Comparison of ENCODE assay signal across 8 cellular contexts in genomic region chrX:112851161-112851779, GRCh38. TPM values are rescaled to one million over a fixed set of nuclear protein-coding genes. Genes with fewer than 3 reads are reported as not detected.
DNase-seq lines count a peak whose midpoint lies in the region; ATAC-seq lines count a peak whose summit lies in the region.

No MANE protein-coding gene starts in this region.

- intact Hi-C loops in posterior vena cava (cut with DNase I) = no loop called here

- DNase-seq in memory B cell (ENCODE audit: low spot score in 2 of 2) (no peak), posterior vena cava (ENCODE audit: low spot score) (no peak), AG20443 (ENCODE audit: low spot score) (no peak)
- no peak for DNase-seq in effector CD4-positive, alpha-beta T cell
- no peak for DNase-seq in stimulated activated naive CD4-positive, alpha-beta T cell treated with Interleukin-2 at 50 U/mL for 16 hours (lab: John Stamatoyannopoulos, UW)

- no peaks in the 10 kb centered on the region for H3K27me3 Mint-ChIP-seq in memory B cell

- H3K4me1 Mint-ChIP-seq in memory B cell = peaks cover 21% of the 10 kb centered on the region

- no peaks in the 10 kb centered on the region for H3K9me3 Mint-ChIP-seq in memory B cell

- ATAC-seq in GM18867 (IDR thresholded peaks at IDR 0.05; ENCODE audit: unreplicated experiment) (peak; percentile 89), GM21619 (IDR thresholded peaks at IDR 0.05; ENCODE audit: unreplicated experiment) (peak; percentile 88), HG03460 (IDR thresholded peaks at IDR 0.05; ENCODE audit: unreplicated experiment) (peak; percentile 79), memory B cell (ENCODE audit: low read depth) (peak; percentile 50)

- peak overlapping the region; percentile 5 for H3K4me3 Mint-ChIP-seq in memory B cell

- no peaks in the 10 kb centered on the region for H3K36me3 Mint-ChIP-seq in memory B cell

- H3K27ac Mint-ChIP-seq in memory B cell = no peak overlapping the region

RNA-seq across cellular contexts. Expression of gene AMOT, which starts 10.6 kb away (rescaled TPM):
- total RNA-seq in posterior vena cava = 10 to 100 TPM; 12.9 to 21.0 TPM
